15 cellular contexts compared by ENCODE assay signal in the genomic region with DNA sequence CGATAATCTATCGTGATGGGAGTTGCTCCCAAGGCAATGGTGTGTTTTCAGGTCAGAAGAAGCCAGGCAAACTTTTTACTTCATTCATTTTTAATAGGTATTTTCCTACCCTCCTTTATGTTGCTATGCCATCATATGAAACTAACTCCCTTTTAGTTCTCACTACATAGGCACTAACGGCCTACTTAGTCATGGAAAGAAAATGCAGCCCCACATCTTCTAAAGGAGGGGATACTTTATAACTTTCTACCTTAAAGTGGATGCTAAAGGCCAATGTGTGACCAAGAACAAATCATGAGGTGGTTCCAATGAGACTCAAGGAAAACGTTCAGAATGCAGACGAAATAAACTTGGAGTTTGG.
A peak's percentile ranks its signal among the peaks of the same experiment; 100 is the strongest.
DNase-seq lines count a peak whose midpoint lies in the region; ATAC-seq and TF ChIP-seq lines count a peak whose summit lies in the region.
"Had no signal": no experiment of that assay in that cellular context is flagged by ENCODE, and none has a peak within 500 bp of the region (broad histone marks: within the 10 kb centered on the region; RNA-seq: fewer than 3 reads in every experiment).

No MANE protein-coding gene starts in this region.

- H2AFZ ChIP-seq in GM23338, result no peak overlapping the region

- no peak overlapping the region for H3K4me3 Mint-ChIP-seq in GM23338
- H3K4me3 Mint-ChIP-seq in endodermal cell, result no peak overlapping the region
- no peak overlapping the region for H3K4me3 Mint-ChIP-seq in progenitor cell of endocrine pancreas (ENCODE audit: low read depth)
- H3K4me3 Mint-ChIP-seq in glutamatergic neuron (ENCODE audit: unreplicated experiment), result no peak overlapping the region
- H3K4me3 Mint-ChIP-seq: H9 had no signal

- H3K27ac Mint-ChIP-seq in GM23338, result 0 out of 2 replicates have a peak overlapping the region, but pooled peaks have one; percentile 12
- H3K27ac Mint-ChIP-seq in endodermal cell, result peak overlapping the region; percentile 4
- H3K27ac Mint-ChIP-seq in progenitor cell of endocrine pancreas, result peak overlapping the region; percentile 47
- H3K27ac Mint-ChIP-seq in glutamatergic neuron (ENCODE audit: unreplicated experiment), result no peak overlapping the region
- H3K27ac Mint-ChIP-seq: H9 had no signal

- H3K4me1 ChIP-seq in GM23338 (ENCODE audit: insufficient read depth) (peaks cover 6% of the 10 kb centered on the region), endodermal cell (ENCODE audit: control insufficient read depth, insufficient read depth, low read length) (peaks cover 5% of the 10 kb centered on the region)
- H3K4me1 ChIP-seq: BE2C had no signal

- H3K27ac ChIP-seq in GM23338 (ENCODE audit: low read depth) (no peak overlapping the region), RWPE1 (peak overlapping the region; percentile 82), endodermal cell (ENCODE audit: low read depth, low read length) (no peak overlapping the region)

- CTCF ChIA-PET in RWPE1 (lab: Yijun Ruan, JAX), result interaction anchor here (0.7 to 1.1 kb wide), 2 partner anchors 293 to 1001 kb away, joined by 3 read pairs; no protein-coding TSS in a partner anchor

- H3K27me3 ChIP-seq in GM23338 (ENCODE audit: insufficient read depth) (no peaks in the 10 kb centered on the region), endodermal cell (ENCODE audit: control insufficient read depth, insufficient read depth, low read length, poor library complexity, severe bottlenecking) (no peaks in the 10 kb centered on the region)
- H3K27me3 ChIP-seq: BE2C had no signal

- no peaks in the 10 kb centered on the region for H3K36me3 Mint-ChIP-seq in GM23338 (ENCODE audit: low read depth)
- no peaks in the 10 kb centered on the region for H3K36me3 Mint-ChIP-seq in endodermal cell (ENCODE audit: low read depth)
- H3K36me3 Mint-ChIP-seq in progenitor cell of endocrine pancreas (ENCODE audit: insufficient read depth), result no peaks in the 10 kb centered on the region
- H3K36me3 Mint-ChIP-seq in glutamatergic neuron (ENCODE audit: unreplicated experiment), result no peaks in the 10 kb centered on the region

- no peak overlapping the region for H3K9ac ChIP-seq in endodermal cell (ENCODE audit: extremely low read depth, low read length, poor library complexity, severe bottlenecking)

- H3F3A ChIP-seq in GM23338 (replicated peaks; ENCODE audit: low read depth), result no peaks in the 10 kb centered on the region

- POLR2A ChIA-PET in RWPE1 (lab: Yijun Ruan, JAX; ENCODE audit: low non-redundant PET), result no interaction called here

- DNase-seq in GM23338 (ENCODE audit: low spot score) (no peak), RWPE1 (ENCODE audit: low spot score) (no peak), endodermal cell (no peak), progenitor cell of endocrine pancreas (ENCODE audit: low spot score, unreplicated experiment) (no peak), NCI-H345 (lab: John Stamatoyannopoulos, UW) (no peak), glutamatergic neuron (no peak)
- no peak for DNase-seq in activated CD4-positive, alpha-beta T cell treated with anti-CD3 and anti-CD28 coated beads for 4 hours
- DNase-seq: BE2C, DMS79, KBM-7, NCI-H1092, NCI-H1436, NCI-H524, NCI-H82 had no signal

- H4K20me1 ChIP-seq in GM23338 (replicated peaks; ENCODE audit: insufficient read depth), result no peaks in the 10 kb centered on the region

- H3K4me3 ChIP-seq in GM23338, result no peak overlapping the region
- H3K4me3 ChIP-seq in endodermal cell (ENCODE audit: low read length), result no peak overlapping the region

- H3K9me3 Mint-ChIP-seq in GM23338, result no peaks in the 10 kb centered on the region
- H3K9me3 Mint-ChIP-seq in endodermal cell, result no peaks in the 10 kb centered on the region
- no peaks in the 10 kb centered on the region for H3K9me3 Mint-ChIP-seq in progenitor cell of endocrine pancreas (ENCODE audit: low read depth)
- H3K9me3 Mint-ChIP-seq in glutamatergic neuron (ENCODE audit: unreplicated experiment), result no peaks in the 10 kb centered on the region
- H3K9me3 Mint-ChIP-seq: H9 had no signal

- no peaks in the 10 kb centered on the region for H3K9me3 ChIP-seq in endodermal cell (ENCODE audit: control insufficient read depth, low read length)
- H3K9me3 ChIP-seq: BE2C had no signal

- no peaks in the 10 kb centered on the region for H3K79me2 ChIP-seq in GM23338 (replicated peaks; ENCODE audit: insufficient read depth)

- no peak for ATAC-seq in GM23338

- H3K9me2 ChIP-seq in GM23338 (ENCODE audit: insufficient read depth), result no peaks in the 10 kb centered on the region; the same call in 1 of the 2 replicates

- H3K4me2 ChIP-seq in GM23338, result no peak overlapping the region

- no peaks in the 10 kb centered on the region for H3K36me3 ChIP-seq in GM23338 (ENCODE audit: insufficient read depth)
- H3K36me3 ChIP-seq in endodermal cell (ENCODE audit: control insufficient read depth, insufficient read depth, low read length), result no peaks in the 10 kb centered on the region
- H3K36me3 ChIP-seq: BE2C had no signal

- H3K4me1 Mint-ChIP-seq in GM23338, result peaks cover 40% of the 10 kb centered on the region
- peaks cover 35% of the 10 kb centered on the region for H3K4me1 Mint-ChIP-seq in endodermal cell
- H3K4me1 Mint-ChIP-seq in progenitor cell of endocrine pancreas (ENCODE audit: low read depth), result peaks cover 38% of the 10 kb centered on the region
- no peaks in the 10 kb centered on the region for H3K4me1 Mint-ChIP-seq in glutamatergic neuron (ENCODE audit: low read depth, unreplicated experiment)

- H3K27me3 Mint-ChIP-seq in GM23338 (ENCODE audit: insufficient read depth, low read depth, poor library complexity) (peaks cover 4% of the 10 kb centered on the region), endodermal cell (ENCODE audit: insufficient read depth) (peaks cover 1% of the 10 kb centered on the region), progenitor cell of endocrine pancreas (no peaks in the 10 kb centered on the region), glutamatergic neuron (ENCODE audit: unreplicated experiment) (peaks cover 4% of the 10 kb centered on the region)

- TF ChIP-seq CTCF in GM23338 (conservative IDR thresholded peaks at IDR 0.05; ENCODE audit: low read depth in 2 of 2), result no peak
- TF ChIP-seq CTCF in RWPE1 (conservative IDR thresholded peaks at IDR 0.05; ENCODE audit: low read depth), result no peak
- TF ChIP-seq CTCF in endodermal cell (conservative IDR thresholded peaks at IDR 0.05), result no peak
- no peak for TF ChIP-seq CTCF in progenitor cell of endocrine pancreas (IDR thresholded peaks at IDR 0.05; ENCODE audit: unreplicated experiment)
- no peak for TF ChIP-seq CTCF in glutamatergic neuron (IDR thresholded peaks at IDR 0.05; ENCODE audit: partially characterized antibody, unreplicated experiment)

- 71 to 73% methylated on average over 2 to 5 of the region's 5 CpGs for WGBS in endodermal cell (ENCODE audit: insufficient coverage in 1 of 2, insufficient read length in 1 of 2), 2 experiments

TF ChIP-seq in GM23338, 12 proteins besides CTCF, POLR2A, EP300 and RAD21 (continues in another document):
- TF ChIP-seq ZNF114 (CRISPR knock-in tag; IDR thresholded peaks at IDR 0.05) (no peak), STAT1 (IDR thresholded peaks at IDR 0.05; ENCODE audit: unreplicated experiment) (no peak), REST (IDR thresholded peaks at IDR 0.05; ENCODE audit: unreplicated experiment) (no peak), CREB1 (CRISPR knock-in tag; IDR thresholded peaks at IDR 0.05; ENCODE audit: low read depth) (no peak), ETS1 (IDR thresholded peaks at IDR 0.05) (no peak), NANOG (IDR thresholded peaks at IDR 0.05; ENCODE audit: borderline replicate concordance) (no peak)
